ENCODE assay signal across 24 cellular contexts in genomic region chr14:68758301-68758700, GRCh38. TPM values are rescaled to one million over a fixed set of nuclear protein-coding genes. Genes with fewer than 3 reads are reported as not detected.
DNase-seq lines count a peak whose midpoint lies in the region; ATAC-seq and TF ChIP-seq lines count a peak whose summit lies in the region.
"Had no signal": no experiment of that assay in that cellular context is flagged by ENCODE, and none has a peak within 500 bp of the region (broad histone marks: within the 10 kb centered on the region; RNA-seq: fewer than 3 reads in every experiment).

No MANE protein-coding gene starts in this region.

- H3K27ac ChIP-seq in BLaER1 treated with 17β-estradiol and CSF1 and Interleukin-3, amounts not matched to agents 10 nM and 100 nM = peak overlapping the region; percentile 61 to 93 (median 82); a peak in 21 of 22 replicates
- H3K27ac ChIP-seq in hepatocyte (peak overlapping the region; percentile 68), psoas muscle (peak overlapping the region; percentile 66), SK-N-SH (ENCODE audit: low read depth in 2 of 2, low read length in 1 of 2) (no peak overlapping the region)
- H3K27ac ChIP-seq: brain microvascular endothelial cell, GM23248, ovary, tibial artery had no signal

- H3K9me3 Mint-ChIP-seq in Caco-2 (ENCODE audit: unreplicated experiment) (no peaks in the 10 kb centered on the region), HFFc6 (no peaks in the 10 kb centered on the region)
- H3K9me3 Mint-ChIP-seq: activated T-helper 2 cell treated with anti-CD3 and anti-CD28 coated beads, Interferon-gamma antibody, Interleukin-2, Interleukin-4, amounts not matched to agents 10 μg/mL and 5 μg/mL and 100 μg/mL, durations not matched to agents 14 hours and 24 hours and 36 hours had no signal

- no peaks in the 10 kb centered on the region for H3K36me3 Mint-ChIP-seq in Caco-2 (ENCODE audit: insufficient read depth, unreplicated experiment)
- no peaks in the 10 kb centered on the region for H3K36me3 Mint-ChIP-seq in HFFc6 (ENCODE audit: low read depth)

- H3K36me3 ChIP-seq in BLaER1 treated with 17β-estradiol and CSF1 and Interleukin-3, amounts not matched to agents 10 nM and 100 nM = no peaks in the 10 kb centered on the region
- H3K36me3 ChIP-seq in Caco-2 (ENCODE audit: control insufficient read depth, insufficient read depth, low read length) (no peaks in the 10 kb centered on the region; the same call in 1 of the 2 replicates), hepatocyte (replicated peaks; ENCODE audit: insufficient read depth, low read depth) (no peaks in the 10 kb centered on the region), psoas muscle (ENCODE audit: insufficient read depth in 1 of 2, low read depth in 1 of 2) (no peaks in the 10 kb centered on the region), SK-N-SH (replicated peaks in 1 of 2; ENCODE audit: control insufficient read depth in 1 of 2, insufficient read depth in 2 of 2, low read length in 1 of 2) (no peaks in the 10 kb centered on the region)
- H3K36me3 ChIP-seq: brain microvascular endothelial cell, ovary, spleen, tibial artery had no signal

- H3K4me1 ChIP-seq in BLaER1 treated with 17β-estradiol and CSF1 and Interleukin-3, amounts not matched to agents 10 nM and 100 nM = peaks cover 86 to 100% (median 96%) of the 10 kb centered on the region in 10 experiments
- H3K4me1 ChIP-seq in Caco-2 = peaks cover 41% of the 10 kb centered on the region
- H3K4me1 ChIP-seq in hepatocyte (ENCODE audit: insufficient read depth) = peaks cover 61% of the 10 kb centered on the region
- peaks cover 13% of the 10 kb centered on the region for H3K4me1 ChIP-seq in psoas muscle
- H3K4me1 ChIP-seq in SK-N-SH (ENCODE audit: control insufficient read depth in 1 of 2, insufficient read depth in 2 of 2, low read depth in 1 of 2, low read length in 1 of 2) = peaks cover 5 to 23% of the 10 kb centered on the region in 2 experiments; a peak in 2 of 4 replicates

- peaks cover 5% of the 10 kb centered on the region for H3F3A ChIP-seq in SK-N-SH (replicated peaks; ENCODE audit: insufficient read depth)

- no peak for TF ChIP-seq RAD21 in SK-N-SH (IDR thresholded peaks at IDR 0.05; ENCODE audit: low read length)

- peak overlapping the region in 10 of 11 experiments; percentile 42 to 75 (median 62); a peak in 19 of 22 replicates for H3K9ac ChIP-seq in BLaER1 treated with 17β-estradiol and CSF1 and Interleukin-3, amounts not matched to agents 10 nM and 100 nM
- no peak overlapping the region for H3K9ac ChIP-seq in SK-N-SH
- H3K9ac ChIP-seq: GM23248 had no signal

- TF ChIP-seq EP300 in SK-N-SH (IDR thresholded peaks at IDR 0.05; ENCODE audit: borderline replicate concordance in 1 of 2, low read depth in 1 of 2, low read length in 1 of 2) = no peak

- no peaks in the 10 kb centered on the region for H3K9me3 ChIP-seq in BLaER1 treated with 17β-estradiol and CSF1 and Interleukin-3, amounts not matched to agents 10 nM and 100 nM (replicated peaks in 1 of 11)
- H3K9me3 ChIP-seq in Caco-2 = no peaks in the 10 kb centered on the region
- H3K9me3 ChIP-seq in hepatocyte (ENCODE audit: low read depth) = no peaks in the 10 kb centered on the region
- H3K9me3 ChIP-seq in psoas muscle = no peaks in the 10 kb centered on the region
- no peaks in the 10 kb centered on the region for H3K9me3 ChIP-seq in SK-N-SH
- H3K9me3 ChIP-seq: ovary, spleen, tibial artery had no signal

- no peaks in the 10 kb centered on the region for H3K27me3 ChIP-seq in BLaER1 treated with 17β-estradiol and CSF1 and Interleukin-3, amounts not matched to agents 10 nM and 100 nM
- no peaks in the 10 kb centered on the region for H3K27me3 ChIP-seq in Caco-2 (replicated peaks; ENCODE audit: control insufficient read depth, insufficient read depth, low read length)
- H3K27me3 ChIP-seq in hepatocyte = no peaks in the 10 kb centered on the region
- H3K27me3 ChIP-seq in psoas muscle (ENCODE audit: insufficient read depth in 3 of 3, low read length in 2 of 3) = no peaks in the 10 kb centered on the region
- no peaks in the 10 kb centered on the region for H3K27me3 ChIP-seq in SK-N-SH (ENCODE audit: insufficient read depth)
- H3K27me3 ChIP-seq: brain microvascular endothelial cell, ovary, spleen, tibial artery had no signal

- peak overlapping the region; percentile 83 to 95 (median 90) for H3K4me2 ChIP-seq in BLaER1 treated with 17β-estradiol and CSF1 and Interleukin-3, amounts not matched to agents 10 nM and 100 nM
- H3K4me2 ChIP-seq in hepatocyte = no peak overlapping the region
- no peak overlapping the region for H3K4me2 ChIP-seq in SK-N-SH

- H3K27me3 Mint-ChIP-seq in Caco-2 (ENCODE audit: insufficient read depth, unreplicated experiment) (no peaks in the 10 kb centered on the region), HFFc6 (ENCODE audit: insufficient read depth) (peaks cover 3% of the 10 kb centered on the region)
- H3K27me3 Mint-ChIP-seq: activated CD4-positive, alpha-beta T cell treated with anti-CD3 and anti-CD28 coated beads for 36 hours had no signal

- POLR2A ChIA-PET in Caco-2 (lab: Charles Lee) = interaction anchor here (1.5 kb wide), 1 partner anchor 35 kb away, joined by 12 read pairs; the partner anchor contains the start of gene ZFP36L1
- POLR2A ChIA-PET in SK-N-SH (lab: Yijun Ruan, JAX) = no interaction called here

- no peak for TF ChIP-seq CTCF in Caco-2 (IDR thresholded peaks at IDR 0.05; ENCODE audit: insufficient read depth in 1 of 2, low read depth in 1 of 2, low read length in 1 of 2, severe bottlenecking in 1 of 2, unreplicated experiment in 1 of 2)
- no peak for TF ChIP-seq CTCF in hepatocyte (IDR thresholded peaks at IDR 0.05; ENCODE audit: poor library complexity)
- no peak for TF ChIP-seq CTCF in psoas muscle (IDR thresholded peaks at IDR 0.05)
- TF ChIP-seq CTCF in HFFc6 (IDR thresholded peaks at IDR 0.05) = no peak
- no peak for TF ChIP-seq CTCF in SK-N-SH (IDR thresholded peaks at IDR 0.05)

- H3K27ac Mint-ChIP-seq in Caco-2 (ENCODE audit: unreplicated experiment) = peak overlapping the region; percentile 35
- H3K27ac Mint-ChIP-seq in HFFc6 = no peak overlapping the region
- H3K27ac Mint-ChIP-seq: activated CD4-positive, alpha-beta T cell treated with anti-CD3 and anti-CD28 coated beads for 36 hours; activated T-helper 2 cell treated with anti-CD3 and anti-CD28 coated beads, Interferon-gamma antibody, Interleukin-2, Interleukin-4, amounts not matched to agents 10 μg/mL and 5 μg/mL and 100 μg/mL, durations not matched to agents 14 hours and 24 hours and 36 hours had no signal

- DNase-seq in Caco-2 = no peak
- DNase-seq in hepatocyte (ENCODE audit: low spot score) = no peak
- DNase-seq in psoas muscle = no peak
- no peak for DNase-seq in HFFc6
- DNase-seq in stimulated activated naive CD4-positive, alpha-beta T cell (lab: John Stamatoyannopoulos, UW) = no peak
- DNase-seq in SK-N-SH = no peak
- DNase-seq: activated CD4-positive, alpha-beta T cell treated with anti-CD3 and anti-CD28 coated beads for 36 hours; activated naive CD4-positive, alpha-beta T cell treated with anti-CD3 and anti-CD28 coated beads, Interleukin-2, amount 50 U/mL, for 16 hours; activated T-cell treated with anti-CD3 and anti-CD28 coated beads for 4 hours; brain microvascular endothelial cell; NCI-H1105; NCI-H2081; NCI-H526; NK-92 treated with Interleukin-12 subunit alpha and Interleukin-12 subunit beta, amount 100 ng/mL, for 24 hours; retina; stimulated activated CD4-positive, alpha-beta T cell treated with anti-CD3 and anti-CD28 coated beads, Interleukin-2, amount 100 ng/mL, for 24 hours; T-helper 2 cell had no signal

- CTCF ChIA-PET in Caco-2 (lab: Charles Lee) (interaction anchor here (0.6 kb wide), 1 partner anchor 1045 kb away, joined by 4 read pairs; no protein-coding TSS in a partner anchor), SK-N-SH (lab: Yijun Ruan, JAX) (interaction anchor here (0.7 to 2.9 kb wide), 2 partner anchors 30 to 59 kb away, joined by 3 to 6 read pairs; no protein-coding TSS in a partner anchor)

- no peaks in the 10 kb centered on the region for H4K20me1 ChIP-seq in BLaER1 treated with 17β-estradiol and CSF1 and Interleukin-3, amounts not matched to agents 10 nM and 100 nM
- H4K20me1 ChIP-seq in hepatocyte (ENCODE audit: insufficient read depth, poor library complexity, severe bottlenecking) (no peaks in the 10 kb centered on the region), SK-N-SH (ENCODE audit: insufficient read depth) (no peaks in the 10 kb centered on the region)

- H2AFZ ChIP-seq in hepatocyte (no peak overlapping the region), SK-N-SH (ENCODE audit: low read depth) (no peak overlapping the region)
- H2AFZ ChIP-seq: GM23248 had no signal

- H3K4me3 Mint-ChIP-seq in Caco-2 (ENCODE audit: unreplicated experiment) (no peak overlapping the region), HFFc6 (no peak overlapping the region)
- H3K4me3 Mint-ChIP-seq: activated CD4-positive, alpha-beta T cell treated with anti-CD3 and anti-CD28 coated beads for 36 hours had no signal

- H3K4me1 Mint-ChIP-seq in Caco-2 (ENCODE audit: low read depth, unreplicated experiment) (peaks cover 34% of the 10 kb centered on the region), HFFc6 (ENCODE audit: low read depth) (peaks cover 18% of the 10 kb centered on the region)

- no peaks in the 10 kb centered on the region for H3K79me2 ChIP-seq in hepatocyte
- H3K79me2 ChIP-seq in SK-N-SH (ENCODE audit: insufficient read depth) = no peaks in the 10 kb centered on the region

- no peak for ATAC-seq in psoas muscle
- ATAC-seq: left colon had no signal

- intact Hi-C loops in Caco-2 (cut with micrococcal nuclease; ENCODE audit: unreplicated experiment) (no loop called here), psoas muscle (cut with DNase I) (no loop called here)

- 69% methylated on average over 3 of the region's 3 CpGs for WGBS in hepatocyte (ENCODE audit: low lambda C conversion rate, missing lambda C conversion rate)
- 84 to 96% (median 93%) methylated on average over 3 of the region's 3 CpGs for WGBS in psoas muscle, 3 donors
- 93% methylated on average over 3 of the region's 3 CpGs for WGBS in SK-N-SH (ENCODE audit: low lambda C conversion rate)

- BruUV-seq in Caco-2 (replicated peaks; lab: Mats Ljungman, UMichigan) = no TSS peak

- H3K9me2 ChIP-seq in hepatocyte (replicated peaks; ENCODE audit: insufficient read depth) (no peaks in the 10 kb centered on the region), SK-N-SH (no peaks in the 10 kb centered on the region)

- H3K4me3 ChIP-seq in BLaER1 treated with 17β-estradiol and CSF1 and Interleukin-3, amounts not matched to agents 10 nM and 100 nM = peak overlapping the region in 3 of 10 experiments; percentile 4 to 27 (median 19); a peak in 3 of 20 replicates
- no peak overlapping the region for H3K4me3 ChIP-seq in Caco-2 (ENCODE audit: low read depth, low read length)
- H3K4me3 ChIP-seq in hepatocyte = no peak overlapping the region
- no peak overlapping the region for H3K4me3 ChIP-seq in psoas muscle
- no peak overlapping the region for H3K4me3 ChIP-seq in SK-N-SH (ENCODE audit: low read depth in 2 of 2, low read length in 1 of 2)
- H3K4me3 ChIP-seq: GM23248, ovary, spleen, tibial artery had no signal

RNA-seq across cellular contexts. Expression of gene ZFP36L1, which starts 34.6 kb away (rescaled TPM):
- total RNA-seq in Caco-2 (2022) (94.8 and 103 TPM in 2 replicates), hepatocyte (101 and 111 TPM in 2 replicates), psoas muscle (100 to 1,000 TPM in 3 of 4 donors, 10 to 100 TPM in 1; 59.4 to 225 (median 160) TPM)
- polyA plus RNA-seq in hepatocyte (345 and 404 TPM in 2 replicates), psoas muscle (100 to 1,000 TPM in 1 of 3 donors, 10 to 100 TPM in 2; 45.4 to 144 (median 46.8) TPM), SK-N-SH (2012; rRNA removed) (8.8 and 16.5 TPM in 2 replicates)
- 100 to 1,000 TPM; 135 to 161 (median 144) TPM for total RNA-seq in HFFc6 (2021; fragmentation: NEBNext Ultra II Directional; extraction: Animal tissue kit (Norgen Biotek cat#: 25700))
- polyA plus RNA-seq in SK-N-SH (2012; cell fraction: cytosol; rRNA removed) = 8.1 and 13.9 TPM in 2 replicates
- 27.3 and 37.3 TPM in 2 replicates for polyA plus RNA-seq in SK-N-SH (2012; cell fraction: nucleus; rRNA removed)

Comparison
In these comparisons a context has a peak if more than half of its experiments do, and no peak if none do; other contexts are left out.
1. H3K27ac ChIP-seq: peak in BLaER1 treated with 17β-estradiol and CSF1 and Interleukin-3, amounts not matched to agents 10 nM and 100 nM (11 of 11), hepatocyte (single experiment) and psoas muscle (single experiment); none in SK-N-SH (0 of 2).
2. H3K4me2 ChIP-seq: peak in BLaER1 treated with 17β-estradiol and CSF1 and Interleukin-3, amounts not matched to agents 10 nM and 100 nM (11 of 11); none in hepatocyte (single experiment) and SK-N-SH (single experiment).